Comparison of ENCODE assay signal across 21 cellular contexts in the genomic region with DNA sequence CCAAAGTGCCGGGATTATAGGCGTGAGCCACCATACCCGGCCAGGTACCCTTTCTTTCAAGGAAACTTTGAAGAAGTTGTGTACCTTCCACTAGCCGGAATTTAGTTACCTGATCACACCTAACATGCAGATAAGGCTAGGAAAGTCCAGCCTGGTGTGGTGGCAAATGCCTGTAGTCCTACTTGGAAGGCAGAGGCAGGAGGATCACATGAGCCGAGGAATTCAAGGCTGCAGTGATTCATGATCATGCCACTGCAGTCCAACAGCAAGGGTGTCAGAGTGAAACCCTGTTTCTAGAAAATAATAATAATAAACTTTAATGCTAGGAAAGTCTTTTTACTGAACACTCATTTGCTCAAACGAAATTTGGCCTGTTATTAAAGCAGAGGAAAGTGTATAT. TPM values are rescaled to one million over a fixed set of nuclear protein-coding genes. Genes with fewer than 3 reads are reported as not detected.
A peak's percentile ranks its signal among the peaks of the same experiment; 100 is the strongest.
DNase-seq lines count a peak whose midpoint lies in the region; ATAC-seq and TF ChIP-seq lines count a peak whose summit lies in the region.
"Had no signal": no experiment of that assay in that cellular context is flagged by ENCODE, and none has a peak within 500 bp of the region (broad histone marks: within the 10 kb centered on the region; RNA-seq: fewer than 3 reads in every experiment).

No MANE protein-coding gene starts in this region.

- no peaks in the 10 kb centered on the region for H4K20me1 ChIP-seq in osteoblast (ENCODE audit: insufficient read depth, low read length)

- 77 to 81% (median 79%) methylated on average over 6 of the region's 6 CpGs for WGBS in adrenal gland, 4 donors

- H3K27me3 Mint-ChIP-seq in stimulated activated naive B cell treated with anti-CD40 and anti-IgM and Interleukin-4, amounts not matched to agents 10 μg/mL and 1 μg/mL and 100 μg/mL, for 72 hours = no peaks in the 10 kb centered on the region
- H3K27me3 Mint-ChIP-seq: CD4-positive, CD25-positive, alpha-beta regulatory T cell had no signal

- H3K9me3 ChIP-seq in adrenal gland (replicated peaks in 1 of 3) = no peaks in the 10 kb centered on the region
- H3K9me3 ChIP-seq in osteoblast (ENCODE audit: low read depth, low read length) = no peaks in the 10 kb centered on the region
- H3K9me3 ChIP-seq: BE2C had no signal

- no peak overlapping the region for H3K4me3 ChIP-seq in adrenal gland
- H3K4me3 ChIP-seq in osteoblast (ENCODE audit: insufficient read depth, low read length) = no peak overlapping the region

- no peak for TF ChIP-seq CTCF in adrenal gland (IDR thresholded peaks at IDR 0.05)
- TF ChIP-seq CTCF in osteoblast (IDR thresholded peaks at IDR 0.05; ENCODE audit: extremely low read depth, low read depth, low read length) = no peak

- peak overlapping the region; percentile 5 for H3K27ac Mint-ChIP-seq in stimulated activated naive B cell treated with anti-CD40 and anti-IgM and Interleukin-4, amounts not matched to agents 10 μg/mL and 1 μg/mL and 100 μg/mL, for 72 hours

- H3K79me2 ChIP-seq in osteoblast (ENCODE audit: insufficient read depth, low read length) = no peaks in the 10 kb centered on the region

- H3K36me3 ChIP-seq in adrenal gland (replicated peaks in 1 of 2) (peaks cover 0 to 94% of the 10 kb centered on the region in 2 donors), osteoblast (ENCODE audit: insufficient read depth, low read length) (peaks cover 84% of the 10 kb centered on the region)

- H3K27me3 ChIP-seq in adrenal gland (no peaks in the 10 kb centered on the region), osteoblast (ENCODE audit: insufficient read depth, low read length) (no peaks in the 10 kb centered on the region)
- H3K27me3 ChIP-seq: BE2C had no signal

- no peak overlapping the region for H2AFZ ChIP-seq in osteoblast (ENCODE audit: low read length)

- H3K4me3 Mint-ChIP-seq in stimulated activated naive B cell treated with anti-CD40 and anti-IgM and Interleukin-4, amounts not matched to agents 10 μg/mL and 1 μg/mL and 100 μg/mL, for 72 hours = no peak overlapping the region
- H3K4me3 Mint-ChIP-seq: CD4-positive, CD25-positive, alpha-beta regulatory T cell had no signal

- no peak for ATAC-seq in stimulated activated naive B cell treated with anti-CD40 and anti-IgM and Interleukin-4, amounts not matched to agents 10 μg/mL and 1 μg/mL and 100 μg/mL, for 72 hours (replicated peaks)
- ATAC-seq: HCT116, SK-N-SH treated with all-trans-retinoic acid at 6 μM for 48 hours had no signal

- H3K27ac ChIP-seq in adrenal gland (peak overlapping the region in 1 of 5 donors; percentile 1), osteoblast (ENCODE audit: low read depth, low read length) (no peak overlapping the region)

- intact Hi-C loops in adrenal gland (cut with DNase I) = no loop called here

- H3K4me2 ChIP-seq in osteoblast (ENCODE audit: insufficient read depth, low read length) = no peak overlapping the region

- H3K9me3 Mint-ChIP-seq in stimulated activated naive B cell treated with anti-CD40 and anti-IgM and Interleukin-4, amounts not matched to agents 10 μg/mL and 1 μg/mL and 100 μg/mL, for 72 hours = no peaks in the 10 kb centered on the region

- DNase-seq in adrenal gland (peak in 6 of 7 donors; percentile 32 to 76 (median 60)), fibroblast of gingiva (ENCODE audit: low read depth) (peak; percentile 31), iris pigment epithelial cell (ENCODE audit: low read depth) (peak; percentile 70), NK-92 (lab: John Stamatoyannopoulos, UW; ENCODE audit: unreplicated experiment) (no peak), osteoblast (ENCODE audit: insufficient read length, low spot score, missing footprints) (no peak), NCI-H2107 (lab: John Stamatoyannopoulos, UW) (no peak)
- DNase-seq in stimulated activated naive B cell treated with anti-CD40 and anti-IgM and Interleukin-4, amounts not matched to agents 10 μg/mL and 1 μg/mL and 100 μg/mL, for 72 hours = no peak
- DNase-seq: BE2C; CD4-positive, CD25-positive, alpha-beta regulatory T cell; COR-L47; DMS 273 treated with DMSO at 0.1 percent for 48 hours; DND-41; GOT3; NCI-H1105; NCI-H2081; NCI-H446 treated with DMSO at 0.1 percent for 48 hours; OCI-M1; SHP77 treated with DMSO at 0.1 percent for 48 hours had no signal

- H3K4me1 Mint-ChIP-seq in stimulated activated naive B cell treated with anti-CD40 and anti-IgM and Interleukin-4, amounts not matched to agents 10 μg/mL and 1 μg/mL and 100 μg/mL, for 72 hours = no peaks in the 10 kb centered on the region

- H3K4me1 ChIP-seq in adrenal gland (replicated peaks in 1 of 2) = peaks cover 0 to 21% of the 10 kb centered on the region in 2 donors
- H3K4me1 ChIP-seq in osteoblast (ENCODE audit: insufficient read depth, low read length) = peaks cover 16% of the 10 kb centered on the region
- H3K4me1 ChIP-seq: BE2C had no signal

- H3K36me3 Mint-ChIP-seq in stimulated activated naive B cell treated with anti-CD40 and anti-IgM and Interleukin-4, amounts not matched to agents 10 μg/mL and 1 μg/mL and 100 μg/mL, for 72 hours = peaks cover 32 to 57% of the 10 kb centered on the region in 2 donors

- peak in 1 of 2 donors; percentile 26 for TF ChIP-seq POLR2A in adrenal gland (IDR thresholded peaks at IDR 0.05)

RNA-seq across cellular contexts. Expression of gene NFYA, which starts 21.0 kb away (rescaled TPM):
- total RNA-seq in adrenal gland (10 to 100 TPM in 7 of 8 donors, 1 to 10 TPM in 1; 7.1 to 18.2 (median 13.7) TPM), osteoblast (8.0 and 9.4 TPM in 2 replicates)
- 10 to 100 TPM in 1 of 3 donors, 1 to 10 TPM in 2; 6.4 to 21.4 (median 7.4) TPM for polyA plus RNA-seq in adrenal gland

RNA-seq across cellular contexts. Expression of gene OARD1, which starts 21.6 kb away (rescaled TPM):
- total RNA-seq in adrenal gland (10 to 100 TPM; 10.1 to 35.5 (median 21.8) TPM), osteoblast (7.2 and 7.7 TPM in 2 replicates)
- polyA plus RNA-seq in adrenal gland = 10 to 100 TPM; 21.5 to 44.4 (median 26.1) TPM

RNA-seq across cellular contexts. Expression of gene APOBEC2, which starts 40.7 kb away (rescaled TPM):
- total RNA-seq in adrenal gland (1 to 10 TPM in 4 of 8 donors, under 1 TPM in 2, not detected in 2; 0.28 to 3.7 (median 1.1) TPM), osteoblast (not detected in 2 replicates)
- under 1 TPM in 2 of 3 donors, not detected in 1; 0.38 to 0.81 TPM for polyA plus RNA-seq in adrenal gland
- total RNA-seq: CD4-positive, CD25-positive, alpha-beta regulatory T cell; RPMI7951 had no signal

RNA-seq across cellular contexts. Expression of gene TSPO2, which starts 51.5 kb away (rescaled TPM):
- total RNA-seq in adrenal gland = not detected
- polyA plus RNA-seq in adrenal gland = not detected
- not detected in 2 replicates for total RNA-seq in osteoblast
- total RNA-seq: CD4-positive, CD25-positive, alpha-beta regulatory T cell; RPMI7951 had no signal
- polyA plus RNA-seq: CD4-positive, CD25-positive, alpha-beta regulatory T cell had no signal

RNA-seq across cellular contexts. Expression of gene UNC5CL, which starts 54.7 kb away (rescaled TPM):
- total RNA-seq in adrenal gland (1 to 10 TPM in 3 of 8 donors, under 1 TPM in 5; 0.52 to 1.2 (median 0.60) TPM), osteoblast (under 0.01 TPM in 1 of 2 replicates, not detected in the other)
- polyA plus RNA-seq in adrenal gland = 1 to 10 TPM in 2 of 3 donors, under 1 TPM in 1; 0.20 to 1.6 (median 1.2) TPM

Comparison
In these comparisons a context has a peak if more than half of its experiments do, and no peak if none do; other contexts are left out.
1. DNase-seq: peak in adrenal gland (6 of 7), fibroblast of gingiva (single experiment) and iris pigment epithelial cell (single experiment); none in stimulated activated naive B cell treated with anti-CD40 and anti-IgM and Interleukin-4, amounts not matched to agents 10 μg/mL and 1 μg/mL and 100 μg/mL, for 72 hours (single experiment), NK-92 (single experiment), osteoblast (single experiment) and NCI-H2107 (single experiment).